In genomic region chr1:9129391-9130041, GRCh38 we compare ENCODE assay signal across 8 cellular contexts. TPM values are rescaled to one million over a fixed set of nuclear protein-coding genes. Genes with fewer than 3 reads are reported as not detected.
A peak's percentile ranks its signal among the peaks of the same experiment; 100 is the strongest.
DNase-seq lines count a peak whose midpoint lies in the region; ATAC-seq and TF ChIP-seq lines count a peak whose summit lies in the region.

No MANE protein-coding gene starts in this region.

- ATAC-seq in HG02642 (IDR thresholded peaks at IDR 0.05; ENCODE audit: poor library complexity, unreplicated experiment) (peak; percentile 69), lower lobe of right lung (peak; percentile 90)
- ATAC-seq in activated CD4-positive, alpha-beta T cell treated with anti-CD3 and anti-CD28 coated beads for 36 hours: peak; percentile 71

- H3K4me1 Mint-ChIP-seq in activated CD4-positive, alpha-beta T cell treated with anti-CD3 and anti-CD28 coated beads for 36 hours: peaks cover 37% of the 10 kb centered on the region

- CTCF ChIA-PET in activated CD4-positive, alpha-beta T cell treated with anti-CD3 and anti-CD28 coated beads for 36 hours (lab: Charles Lee): interaction anchor here (0.5 to 1.7 kb wide), 6 partner anchors 12 to 655 kb away, joined by 3 to 9 read pairs (median 4); no protein-coding TSS in a partner anchor

- H3K27me3 Mint-ChIP-seq in activated CD4-positive, alpha-beta T cell treated with anti-CD3 and anti-CD28 coated beads for 36 hours: no peaks in the 10 kb centered on the region

- H3K9me3 Mint-ChIP-seq in activated CD4-positive, alpha-beta T cell treated with anti-CD3 and anti-CD28 coated beads for 36 hours (ENCODE audit: low read depth): no peaks in the 10 kb centered on the region

- H3K4me3 ChIP-seq in coronary artery (peak overlapping the region; percentile 92), lower lobe of right lung (peak overlapping the region; percentile 69)

- H3K9me3 ChIP-seq in lower lobe of right lung: no peaks in the 10 kb centered on the region

- peaks cover 32% of the 10 kb centered on the region for H3K4me1 ChIP-seq in lower lobe of right lung

- TF ChIP-seq CTCF in GM13976 (IDR thresholded peaks at IDR 0.05; ENCODE audit: borderline replicate concordance, control extremely low read depth, extremely low read depth, insufficient read depth, missing control alignments) (no peak), coronary artery (IDR thresholded peaks at IDR 0.05) (no peak), lower lobe of right lung (IDR thresholded peaks at IDR 0.05) (no peak)

- in situ Hi-C loops in GM13976 (cut with MboI; ENCODE audit: low sequenced_read_pairs, unreplicated experiment): no loop called here

- H3K27ac ChIP-seq in coronary artery (peak overlapping the region; percentile 73 to 99), lower lobe of right lung (peak overlapping the region; percentile 80)

- H3K27me3 ChIP-seq in lower lobe of right lung (ENCODE audit: low read depth): no peaks in the 10 kb centered on the region

- H3K4me3 Mint-ChIP-seq in activated CD4-positive, alpha-beta T cell treated with anti-CD3 and anti-CD28 coated beads for 36 hours: peak overlapping the region; percentile 63

- peak; percentile 89 for DNase-seq in GM13976 (ENCODE audit: low spot score)
- DNase-seq in NCI-H1930 (lab: John Stamatoyannopoulos, UW): peak; percentile 71 to 72
- DNase-seq in activated CD4-positive, alpha-beta T cell treated with anti-CD3 and anti-CD28 coated beads for 36 hours: peak; percentile 89
- peak; percentile 86 for DNase-seq in coronary artery (ENCODE audit: low spot score)
- peak; percentile 96 for DNase-seq in lower lobe of right lung
- DNase-seq in stimulated activated CD8-positive, alpha-beta memory T cell treated with anti-CD3 and anti-CD28 coated beads, Interleukin-12 subunit alpha, Interleukin-12 subunit beta, amount 100 ng/mL, for 24 hours (ENCODE audit: extremely low read depth): peak; percentile 62
- DNase-seq in amniotic stem cell (lab: John Stamatoyannopoulos, UW): no peak

- H3K36me3 Mint-ChIP-seq in activated CD4-positive, alpha-beta T cell treated with anti-CD3 and anti-CD28 coated beads for 36 hours (ENCODE audit: low read depth): no peaks in the 10 kb centered on the region

- POLR2A ChIA-PET in activated CD4-positive, alpha-beta T cell treated with anti-CD3 and anti-CD28 coated beads for 36 hours (lab: Charles Lee): no interaction called here

- intact Hi-C loops in activated CD4-positive, alpha-beta T cell treated with anti-CD3 and anti-CD28 coated beads for 36 hours (cut with DNase I, micrococcal nuclease): loop anchor here in 1 of 2 experiments (1.0 to 10.0 kb wide), 9 partner anchors 105 to 781 kb away; partner anchors contain the start of genes CTNNBIP1, ENO1, H6PD and RERE
- intact Hi-C loops in lower lobe of right lung (cut with DNase I): no loop called here

- no peak overlapping the region for H3K27ac Mint-ChIP-seq in activated CD4-positive, alpha-beta T cell treated with anti-CD3 and anti-CD28 coated beads for 36 hours

- H3K36me3 ChIP-seq in lower lobe of right lung: no peaks in the 10 kb centered on the region

RNA-seq across cellular contexts. Expression of gene GPR157, which starts 0.6 kb away (rescaled TPM):
- 1 to 10 TPM; 2.7 to 3.6 TPM for total RNA-seq in activated CD4-positive, alpha-beta T cell treated with anti-CD3 and anti-CD28 coated beads for 36 hours
- 14.2 TPM for total RNA-seq in lower lobe of right lung
